8 cellular contexts compared by ENCODE assay signal in the genomic region with DNA sequence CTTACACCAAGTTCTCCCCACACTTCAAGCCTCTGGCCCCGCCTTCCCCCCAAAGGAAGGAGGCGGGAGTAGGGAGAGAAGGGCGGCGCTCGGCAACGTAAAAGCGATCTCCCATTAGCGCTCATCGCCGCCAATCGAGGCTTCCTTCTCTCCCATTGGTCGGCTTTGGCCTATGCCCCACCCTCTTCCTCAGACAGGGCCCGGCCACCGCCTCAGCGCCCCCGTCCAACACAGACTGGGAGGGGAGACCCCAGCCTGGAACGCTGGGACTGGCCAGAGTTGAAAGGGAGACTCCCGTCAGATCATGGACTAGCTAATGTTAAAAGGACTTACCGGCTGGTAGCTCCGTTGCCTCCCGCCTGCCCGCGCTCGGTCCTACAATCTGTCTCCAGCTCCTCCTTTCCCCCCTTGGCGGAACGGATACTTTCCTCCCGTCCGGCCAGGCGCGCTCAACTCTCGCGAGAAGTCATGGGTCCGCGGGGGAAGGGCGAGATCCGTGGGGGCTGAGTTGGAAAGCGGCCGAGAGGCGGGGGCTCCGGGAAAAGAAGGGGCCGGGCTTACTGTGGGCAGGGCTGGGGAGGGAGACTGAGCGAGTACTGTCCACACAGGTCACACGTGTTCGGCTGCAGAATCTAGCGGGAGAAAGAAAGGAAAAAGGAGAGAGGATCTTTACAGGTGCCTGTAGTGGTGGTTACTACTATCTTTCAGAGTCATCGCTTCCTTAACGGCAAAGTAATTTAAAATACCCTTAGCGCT. TPM values are rescaled to one million over a fixed set of nuclear protein-coding genes. Genes with fewer than 3 reads are reported as not detected.
DNase-seq lines count a peak whose midpoint lies in the region; ATAC-seq and TF ChIP-seq lines count a peak whose summit lies in the region.

A gene (minus strand): TSS at position 437 of the 756 bp plus-strand sequence. CDS start 25,382 bp downstream, outside the sequence.

- no peaks in the 10 kb centered on the region for H3K36me3 ChIP-seq in BJ (ENCODE audit: control insufficient read depth, insufficient read depth, low read length)

- H3K4me3 ChIP-seq in BJ (ENCODE audit: low read depth, low read length): peak within 1 kb of the TSS; percentile 86
- peak within 1 kb of the TSS; percentile 73 for H3K4me3 ChIP-seq in coronary artery

- no peaks in the 10 kb centered on the region for H3K36me3 Mint-ChIP-seq in activated CD4-positive, alpha-beta T cell treated with anti-CD3 and anti-CD28 coated beads, Interleukin-2, amount 10 ng/mL, durations not matched to agents 24 days and 14 days (ENCODE audit: low read depth)

- no peaks in the 10 kb centered on the region for H3K9me3 Mint-ChIP-seq in activated CD4-positive, alpha-beta T cell treated with anti-CD3 and anti-CD28 coated beads, Interleukin-2, amount 10 ng/mL, durations not matched to agents 24 days and 14 days

- DNase-seq in BJ (ENCODE audit: low read depth): peak; percentile 84
- peak; percentile 94 for DNase-seq in NCI-H526 treated with DMSO at 0.1 percent for 48 hours (lab: John Stamatoyannopoulos, UW)
- DNase-seq in activated CD4-positive, alpha-beta T cell treated with anti-CD3 and anti-CD28 coated beads, Interleukin-2, amount 10 ng/mL, durations not matched to agents 24 days and 14 days: peak; percentile 100
- DNase-seq in coronary artery (ENCODE audit: low spot score): peak; percentile 98
- DNase-seq in stimulated activated CD4-positive, alpha-beta T cell treated with anti-CD3 and anti-CD28 coated beads, Interleukin-1b, Interleukin-23, amount 100 ng/mL, for 4 hours (ENCODE audit: low read depth in 2 of 2): peak; percentile 97 to 99

- peak within 1 kb of the TSS; percentile 99 for H3K4me3 Mint-ChIP-seq in activated CD4-positive, alpha-beta T cell treated with anti-CD3 and anti-CD28 coated beads, Interleukin-2, amount 10 ng/mL, durations not matched to agents 24 days and 14 days

- intact Hi-C loops in activated CD4-positive, alpha-beta T cell treated with anti-CD3 and anti-CD28 coated beads, Interleukin-2, amount 10 ng/mL, durations not matched to agents 24 days and 14 days (cut with micrococcal nuclease): loop anchor here (1.0 to 5.0 kb wide), 6 partner anchors 50 to 246 kb away; a partner anchor contains a TSS

- H3K27me3 ChIP-seq in BJ (ENCODE audit: control insufficient read depth, insufficient read depth, low read length): no peaks in the 10 kb centered on the region
- H3K27me3 ChIP-seq in layer of hippocampus (ENCODE audit: control insufficient read depth, insufficient read depth, low read length): no peaks in the 10 kb centered on the region

- ATAC-seq in GM19324 (IDR thresholded peaks at IDR 0.05; ENCODE audit: low FRiP score, unreplicated experiment): peak; percentile 97
- ATAC-seq in HG03469 (IDR thresholded peaks at IDR 0.05; ENCODE audit: unreplicated experiment): peak; percentile 90

- H3K27me3 Mint-ChIP-seq in activated CD4-positive, alpha-beta T cell treated with anti-CD3 and anti-CD28 coated beads, Interleukin-2, amount 10 ng/mL, durations not matched to agents 24 days and 14 days: peaks cover 4% of the 10 kb centered on the region

- CTCF ChIA-PET in BJ (lab: Yijun Ruan, JAX): interaction anchor here (1.2 to 1.5 kb wide), 2 partner anchors 10 to 83 kb away, joined by 3 to 4 read pairs; no protein-coding TSS in a partner anchor

- peaks cover 29% of the 10 kb centered on the region for H3K4me1 Mint-ChIP-seq in activated CD4-positive, alpha-beta T cell treated with anti-CD3 and anti-CD28 coated beads, Interleukin-2, amount 10 ng/mL, durations not matched to agents 24 days and 14 days

- H3K27ac Mint-ChIP-seq in activated CD4-positive, alpha-beta T cell treated with anti-CD3 and anti-CD28 coated beads, Interleukin-2, amount 10 ng/mL, durations not matched to agents 24 days and 14 days: peak within 1 kb of the TSS; percentile 88

- peak within 1 kb of the TSS; percentile 73 to 92 for H3K27ac ChIP-seq in coronary artery
- H3K27ac ChIP-seq in layer of hippocampus (ENCODE audit: low read depth, low read length): peak within 1 kb of the TSS; percentile 97

- POLR2A ChIA-PET in BJ (lab: Charles Lee): no interaction called here

- no peak for TF ChIP-seq CTCF in BJ (IDR thresholded peaks at IDR 0.05; ENCODE audit: insufficient read depth, low read depth, low read length)
- no peak for TF ChIP-seq CTCF in coronary artery (IDR thresholded peaks at IDR 0.05)

RNA-seq across cellular contexts. Expression of the gene that starts here (rescaled TPM):
- 21.8 and 22.9 TPM in 2 replicates for polyA plus RNA-seq in BJ (2011; rRNA removed)
- polyA minus RNA-seq in BJ (2011; rRNA and poly(A)+ RNA removed): 21.8 and 28.3 TPM in 2 replicates
- total RNA-seq in activated CD4-positive, alpha-beta T cell treated with anti-CD3 and anti-CD28 coated beads, Interleukin-2, amount 10 ng/mL, durations not matched to agents 24 days and 14 days: 23.0 and 31.5 TPM in 2 replicates

Comparison
In these comparisons a context has a peak if more than half of its experiments do, and no peak if none do; other contexts are left out.
1. Peak in every context shown above with its lines: DNase-seq, ATAC-seq, H3K4me3 ChIP-seq and H3K27ac ChIP-seq.